Comparison of ENCODE assay signal across 8 cellular contexts in the genomic region with DNA sequence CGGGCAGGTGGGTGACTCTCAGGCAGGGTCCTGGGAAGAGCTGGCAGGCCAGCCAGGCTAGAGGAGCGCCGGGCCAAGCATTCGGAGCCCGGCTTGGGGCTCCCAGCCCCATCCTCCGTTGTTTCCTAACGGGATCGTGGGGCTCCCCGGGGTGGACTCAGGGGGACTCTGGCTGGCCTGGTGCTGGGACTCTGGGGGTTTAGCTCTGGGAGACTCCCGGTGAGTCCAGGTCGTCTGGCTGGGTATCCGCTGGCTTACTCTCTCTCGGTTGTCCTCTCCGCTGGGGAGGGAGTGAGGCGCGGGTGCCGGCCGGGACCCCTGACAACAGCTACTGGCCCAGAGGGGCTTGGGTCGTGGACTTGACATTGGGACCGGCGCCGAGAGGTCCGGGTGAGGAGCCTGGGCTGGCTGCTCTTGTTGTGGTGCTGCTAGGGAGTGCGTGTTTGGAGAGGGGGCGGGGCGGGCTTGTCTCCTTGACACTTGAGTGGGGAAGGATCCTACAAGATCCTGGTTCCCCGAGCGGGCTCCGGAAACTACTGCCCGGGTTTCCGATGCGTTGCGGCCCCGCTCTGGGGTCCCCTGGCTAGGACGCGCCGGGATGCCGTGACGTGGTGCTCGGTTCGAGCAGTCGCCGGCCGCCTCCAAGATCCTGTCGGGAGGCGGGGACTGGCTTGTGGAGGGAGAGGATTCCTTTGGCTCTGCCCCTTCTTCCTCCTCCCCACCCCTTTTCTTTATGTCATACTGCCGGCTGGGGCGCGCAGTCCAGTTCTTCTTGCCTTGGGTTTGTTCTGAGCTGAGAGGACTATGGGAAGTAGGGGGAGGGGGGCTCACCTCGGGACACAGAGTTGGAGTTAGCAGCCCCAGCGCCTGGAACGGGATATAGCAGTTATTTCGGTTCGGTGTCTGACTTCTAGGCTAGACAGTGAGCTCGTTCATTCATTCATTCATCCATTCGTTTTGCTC. TPM values are rescaled to one million over a fixed set of nuclear protein-coding genes. Genes with fewer than 3 reads are reported as not detected.
DNase-seq lines count a peak whose midpoint lies in the region; ATAC-seq and TF ChIP-seq lines count a peak whose summit lies in the region.

No MANE protein-coding gene starts in this region.

- H3K9me3 ChIP-seq in BLaER1 treated with 17β-estradiol and CSF1 and Interleukin-3, amounts not matched to agents 10 nM and 100 nM (replicated peaks in 1 of 11): no peaks in the 10 kb centered on the region
- H3K9me3 ChIP-seq in endodermal cell (ENCODE audit: control insufficient read depth, low read length): no peaks in the 10 kb centered on the region

- H3K27ac Mint-ChIP-seq in endodermal cell: peak overlapping the region; percentile 99

- H4K20me1 ChIP-seq in BLaER1 treated with 17β-estradiol and CSF1 and Interleukin-3, amounts not matched to agents 10 nM and 100 nM: peaks cover 0 to 21% (median 10%) of the 10 kb centered on the region in 11 experiments; a peak in 10 of 22 replicates

- peak overlapping the region; percentile 85 for H3K4me3 Mint-ChIP-seq in endodermal cell

- peaks cover 16 to 29% (median 25%) of the 10 kb centered on the region in 10 experiments for H3K4me1 ChIP-seq in BLaER1 treated with 17β-estradiol and CSF1 and Interleukin-3, amounts not matched to agents 10 nM and 100 nM
- H3K4me1 ChIP-seq in endodermal cell (ENCODE audit: control insufficient read depth, insufficient read depth, low read length): peaks cover 3% of the 10 kb centered on the region

- DNase-seq in HPDE6-E6E7 (ENCODE audit: extremely low spot score): peak; percentile 83
- peak; percentile 65 to 83 for DNase-seq in NOMO-1 (lab: John Stamatoyannopoulos, UW; ENCODE audit: unreplicated experiment in 2 of 2)
- DNase-seq in activated CD8-positive, alpha-beta memory T cell treated with anti-CD3 and anti-CD28 coated beads, Interleukin-2, amount 50 U/mL, for 24 hours (ENCODE audit: extremely low read depth): peak; percentile 15
- peak; percentile 93 for DNase-seq in endodermal cell
- DNase-seq in mesenteric fat pad (ENCODE audit: low spot score): peak; percentile 94
- peak; percentile 18 for DNase-seq in stimulated activated CD8-positive, alpha-beta memory T cell treated with anti-CD3 and anti-CD28 coated beads, Interleukin-12 subunit alpha, Interleukin-12 subunit beta, amount 100 ng/mL, for 4 hours (ENCODE audit: low read depth)

- peaks cover 23% of the 10 kb centered on the region for H3K4me1 Mint-ChIP-seq in endodermal cell

- peaks cover 34 to 61% (median 45%) of the 10 kb centered on the region in 11 experiments for H3K36me3 ChIP-seq in BLaER1 treated with 17β-estradiol and CSF1 and Interleukin-3, amounts not matched to agents 10 nM and 100 nM
- peaks cover 33% of the 10 kb centered on the region for H3K36me3 ChIP-seq in endodermal cell (ENCODE audit: control insufficient read depth, insufficient read depth, low read length)

- TF ChIP-seq CTCF in endodermal cell (conservative IDR thresholded peaks at IDR 0.05): peak; percentile 36

- H3K36me3 Mint-ChIP-seq in endodermal cell (ENCODE audit: low read depth): peaks cover 24% of the 10 kb centered on the region

- no peaks in the 10 kb centered on the region for H3K27me3 Mint-ChIP-seq in endodermal cell (ENCODE audit: insufficient read depth)

- peak; percentile 26 for ATAC-seq in GM19395 (IDR thresholded peaks at IDR 0.05; ENCODE audit: unreplicated experiment)

- peak overlapping the region; percentile 86 to 100 (median 97) for H3K4me3 ChIP-seq in BLaER1 treated with 17β-estradiol and CSF1 and Interleukin-3, amounts not matched to agents 10 nM and 100 nM
- peak overlapping the region; percentile 90 for H3K4me3 ChIP-seq in endodermal cell (ENCODE audit: low read length)

- H3K9ac ChIP-seq in BLaER1 treated with 17β-estradiol and CSF1 and Interleukin-3, amounts not matched to agents 10 nM and 100 nM: peak overlapping the region; percentile 84 to 97 (median 94)
- peak overlapping the region; percentile 97 for H3K9ac ChIP-seq in endodermal cell (ENCODE audit: extremely low read depth, low read length, poor library complexity, severe bottlenecking)

- 0 to 1% methylated on average over 13 to 55 of the region's 56 CpGs for WGBS in endodermal cell (ENCODE audit: insufficient coverage in 1 of 2, insufficient read length in 1 of 2), 2 experiments

- peak overlapping the region; percentile 66 to 97 (median 94) for H3K27ac ChIP-seq in BLaER1 treated with 17β-estradiol and CSF1 and Interleukin-3, amounts not matched to agents 10 nM and 100 nM
- H3K27ac ChIP-seq in endodermal cell (ENCODE audit: low read depth, low read length): peak overlapping the region; percentile 84

- peak overlapping the region; percentile 60 to 96 (median 88) for H3K4me2 ChIP-seq in BLaER1 treated with 17β-estradiol and CSF1 and Interleukin-3, amounts not matched to agents 10 nM and 100 nM

- H3K27me3 ChIP-seq in BLaER1 treated with 17β-estradiol and CSF1 and Interleukin-3, amounts not matched to agents 10 nM and 100 nM: no peaks in the 10 kb centered on the region
- H3K27me3 ChIP-seq in endodermal cell (ENCODE audit: control insufficient read depth, insufficient read depth, low read length, poor library complexity, severe bottlenecking): no peaks in the 10 kb centered on the region

- H3K9me3 Mint-ChIP-seq in endodermal cell: no peaks in the 10 kb centered on the region

RNA-seq across cellular contexts. Expression of a gene that starts 0.6 kb away (rescaled TPM):
- 10 to 100 TPM; 27.4 to 35.5 TPM for total RNA-seq in endodermal cell
- 33.4 TPM for polyA plus RNA-seq in endodermal cell (2013, experiment 1 of 2)
- polyA plus RNA-seq in endodermal cell (2013, experiment 2 of 2): 32.6 TPM
- 15.4 TPM for total RNA-seq in mesenteric fat pad

Comparison
In these comparisons a context has a peak if more than half of its experiments do, and no peak if none do; other contexts are left out.
1. Peak in every context shown above with its lines: DNase-seq, ATAC-seq, H3K4me3 ChIP-seq and H3K27ac ChIP-seq.
2. DNase-seq: peak in every context shown above with its lines; median percentile 94 in mesenteric fat pad; 93 in endodermal cell; 83 in HPDE6-E6E7; 74 in NOMO-1; 18 in stimulated activated CD8-positive, alpha-beta memory T cell treated with anti-CD3 and anti-CD28 coated beads, Interleukin-12 subunit alpha, Interleukin-12 subunit beta, amount 100 ng/mL, for 4 hours; 15 in activated CD8-positive, alpha-beta memory T cell treated with anti-CD3 and anti-CD28 coated beads, Interleukin-2, amount 50 U/mL, for 24 hours.